In genomic region chr19:19217110-19217509, GRCh38 we compare ENCODE assay signal across 11 cellular contexts. TPM values are rescaled to one million over a fixed set of nuclear protein-coding genes. Genes with fewer than 3 reads are reported as not detected.
DNase-seq lines count a peak whose midpoint lies in the region; TF ChIP-seq lines count a peak whose summit lies in the region.
"Had no signal": no experiment of that assay in that cellular context is flagged by ENCODE, and none has a peak within 500 bp of the region (broad histone marks: within the 10 kb centered on the region; RNA-seq: fewer than 3 reads in every experiment).

No MANE protein-coding gene starts in this region.

- TF ChIP-seq CTCF in right atrium auricular region (IDR thresholded peaks at IDR 0.05) = no peak
- no peak for TF ChIP-seq CTCF in suprapubic skin (IDR thresholded peaks at IDR 0.05)

- WGBS in suprapubic skin = 54% methylated on average over 4 of the region's 4 CpGs

- no peak overlapping the region for H3K27ac ChIP-seq in right atrium auricular region
- no peak overlapping the region for H3K27ac ChIP-seq in suprapubic skin
- H3K27ac ChIP-seq: thyroid gland had no signal

- H3K4me3 ChIP-seq in Jurkat, Clone E6-1 (ENCODE audit: low read length) = no peak overlapping the region
- H3K4me3 ChIP-seq in right atrium auricular region (no peak overlapping the region), suprapubic skin (no peak overlapping the region)
- H3K4me3 ChIP-seq: thyroid gland had no signal

- peaks cover 0 to 7% of the 10 kb centered on the region in 2 donors for H3K27me3 ChIP-seq in right atrium auricular region
- peaks cover 65% of the 10 kb centered on the region for H3K27me3 ChIP-seq in suprapubic skin
- H3K27me3 ChIP-seq: thyroid gland had no signal

- no peaks in the 10 kb centered on the region for H3K9me3 ChIP-seq in right atrium auricular region
- no peaks in the 10 kb centered on the region for H3K9me3 ChIP-seq in suprapubic skin
- H3K9me3 ChIP-seq: thyroid gland had no signal

- H3K4me1 ChIP-seq in right atrium auricular region = no peaks in the 10 kb centered on the region
- H3K4me1 ChIP-seq in suprapubic skin = no peaks in the 10 kb centered on the region
- H3K4me1 ChIP-seq: thyroid gland had no signal

- DNase-seq in DMS53 (lab: John Stamatoyannopoulos, UW) (peak; percentile 76), SK-N-DZ (ENCODE audit: low spot score) (peak; percentile 49), glomerular visceral epithelial cell (ENCODE audit: extremely low spot score) (peak; percentile 19), mesenteric fat pad (ENCODE audit: low spot score) (no peak), right atrium auricular region (ENCODE audit: low spot score) (no peak), KG1 (lab: John Stamatoyannopoulos, UW) (no peak), suprapubic skin (ENCODE audit: low spot score in 2 of 2) (no peak)
- DNase-seq in Jurkat, Clone E6-1 (ENCODE audit: low read depth, low spot score) = peak; percentile 49
- DNase-seq: activated CD8-positive, alpha-beta memory T cell treated with anti-CD3 and anti-CD28 coated beads, Interleukin-2, amount 50 U/mL, for 48 hours; stimulated activated CD4-positive, alpha-beta T cell treated with anti-CD3 and anti-CD28 coated beads, Interleukin-4, amount 100 ng/mL, for 1 hour; thyroid gland had no signal

- TF ChIP-seq EP300 in suprapubic skin (IDR thresholded peaks at IDR 0.05) = no peak

- H3K36me3 ChIP-seq in right atrium auricular region (no peaks in the 10 kb centered on the region), suprapubic skin (no peaks in the 10 kb centered on the region)
- H3K36me3 ChIP-seq: thyroid gland had no signal

- TF ChIP-seq POLR2A in suprapubic skin (IDR thresholded peaks at IDR 0.05) = no peak

RNA-seq across cellular contexts. Expression of gene NCAN, which starts 5.4 kb away (rescaled TPM):
- polyA plus RNA-seq in Jurkat, Clone E6-1 (2012; ENCODE audit: insufficient read depth, insufficient read length) = not detected
- polyA plus RNA-seq in SK-N-DZ (2014; cell fraction: cytosol; rRNA removed) = 14.0 and 19.3 TPM in 2 replicates
- polyA plus RNA-seq in SK-N-DZ (2014; cell fraction: nucleus; rRNA removed) = 6.8 and 8.4 TPM in 2 replicates
- total RNA-seq in mesenteric fat pad (not detected), right atrium auricular region (not detected), suprapubic skin (not detected)

RNA-seq across cellular contexts. Expression of gene NR2C2AP, which starts 13.9 kb away (rescaled TPM):
- 45.3 TPM for polyA plus RNA-seq in Jurkat, Clone E6-1 (2012; ENCODE audit: insufficient read depth, insufficient read length)
- 45.5 and 49.9 TPM in 2 replicates for polyA plus RNA-seq in SK-N-DZ (2014; cell fraction: cytosol; rRNA removed)
- polyA plus RNA-seq in SK-N-DZ (2014; cell fraction: nucleus; rRNA removed) = 59.5 and 64.6 TPM in 2 replicates
- total RNA-seq in mesenteric fat pad (10.7 TPM), right atrium auricular region (1 to 10 TPM; 4.3 to 8.1 TPM), suprapubic skin (10 to 100 TPM; 16.6 to 30.9 (median 24.9) TPM)

RNA-seq across cellular contexts. Expression of gene RFXANK, which starts 25.1 kb away (rescaled TPM):
- polyA plus RNA-seq in Jurkat, Clone E6-1 (2012; ENCODE audit: insufficient read depth, insufficient read length) = 121 TPM
- 52.7 and 64.4 TPM in 2 replicates for polyA plus RNA-seq in SK-N-DZ (2014; cell fraction: cytosol; rRNA removed)
- polyA plus RNA-seq in SK-N-DZ (2014; cell fraction: nucleus; rRNA removed) = 103 and 124 TPM in 2 replicates
- 51.1 TPM for total RNA-seq in mesenteric fat pad
- 10 to 100 TPM; 20.1 to 36.6 TPM for total RNA-seq in right atrium auricular region
- total RNA-seq in suprapubic skin = 10 to 100 TPM; 37.9 to 47.6 (median 45.7) TPM

RNA-seq across cellular contexts. Expression of gene BORCS8, which starts 25.2 kb away (rescaled TPM):
- polyA plus RNA-seq in Jurkat, Clone E6-1 (2012; ENCODE audit: insufficient read depth, insufficient read length) = 18.4 TPM
- 19.5 and 32.7 TPM in 2 replicates for polyA plus RNA-seq in SK-N-DZ (2014; cell fraction: cytosol; rRNA removed)
- 22.7 and 25.5 TPM in 2 replicates for polyA plus RNA-seq in SK-N-DZ (2014; cell fraction: nucleus; rRNA removed)
- total RNA-seq in mesenteric fat pad (30.8 TPM), right atrium auricular region (10 to 100 TPM; 16.5 to 20.0 TPM), suprapubic skin (10 to 100 TPM in 3 of 4 donors, 1 to 10 TPM in 1; 6.9 to 33.9 (median 17.9) TPM)

RNA-seq across cellular contexts. Expression of gene MEF2B, which starts 47.0 kb away (rescaled TPM):
- 4.5 TPM for polyA plus RNA-seq in Jurkat, Clone E6-1 (2012; ENCODE audit: insufficient read depth, insufficient read length)
- polyA plus RNA-seq in SK-N-DZ (2014; cell fraction: cytosol; rRNA removed) = 0.30 TPM in 1 of 2 replicates, not detected in the other
- polyA plus RNA-seq in SK-N-DZ (2014; cell fraction: nucleus; rRNA removed) = 0.18 TPM in 1 of 2 replicates, not detected in the other
- total RNA-seq in mesenteric fat pad (2.0 TPM), right atrium auricular region (not detected), suprapubic skin (1 to 10 TPM in 1 of 4 donors, under 1 TPM in 2, not detected in 1; 0.68 to 1.8 (median 0.73) TPM)

Comparison
In these comparisons a context has a peak if more than half of its experiments do, and no peak if none do; other contexts are left out.
1. DNase-seq: peak in DMS53 (single experiment), Jurkat, Clone E6-1 (single experiment), SK-N-DZ (single experiment) and glomerular visceral epithelial cell (single experiment); none in mesenteric fat pad (single experiment), right atrium auricular region (single experiment), KG1 (single experiment) and suprapubic skin (0 of 2).